In genomic region chr9:124285903-124286291, GRCh38 we compare ENCODE assay signal across 1 cellular context.
TF ChIP-seq lines count a peak whose summit lies in the region.

No MANE protein-coding gene starts in this region.

TF ChIP-seq in GM12878, 131 proteins besides CTCF, POLR2A, EP300 and RAD21 (continued from another document):
- TF ChIP-seq, protein P1, sequence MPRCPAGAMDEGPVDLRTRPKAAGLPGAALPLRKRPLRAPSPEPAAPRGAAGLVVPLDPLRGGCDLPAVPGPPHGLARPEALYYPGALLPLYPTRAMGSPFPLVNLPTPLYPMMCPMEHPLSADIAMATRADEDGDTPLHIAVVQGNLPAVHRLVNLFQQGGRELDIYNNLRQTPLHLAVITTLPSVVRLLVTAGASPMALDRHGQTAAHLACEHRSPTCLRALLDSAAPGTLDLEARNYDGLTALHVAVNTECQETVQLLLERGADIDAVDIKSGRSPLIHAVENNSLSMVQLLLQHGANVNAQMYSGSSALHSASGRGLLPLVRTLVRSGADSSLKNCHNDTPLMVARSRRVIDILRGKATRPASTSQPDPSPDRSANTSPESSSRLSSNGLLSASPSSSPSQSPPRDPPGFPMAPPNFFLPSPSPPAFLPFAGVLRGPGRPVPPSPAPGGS (IDR thresholded peaks at IDR 0.05; ENCODE audit: borderline replicate concordance, insufficient read depth, low read depth, low read length, poor library complexity, severe bottlenecking) = peak; percentile 14
- no peak for TF ChIP-seq HCFC1 (IDR thresholded peaks at IDR 0.05; ENCODE audit: low read length)
- TF ChIP-seq RELB (IDR thresholded peaks at IDR 0.05; ENCODE audit: low read depth) = peak; percentile 89; the same call in 1 of the 2 replicates
- no peak for TF ChIP-seq ATF3 (IDR thresholded peaks at IDR 0.05; ENCODE audit: borderline replicate concordance, extremely low read depth, low read depth, low read length)
- 0 out of 2 replicates have a peak, but pooled peaks have one; percentile 50 for TF ChIP-seq MXI1 (IDR thresholded peaks at IDR 0.05; ENCODE audit: low read depth, low read length)
- peak; percentile 68; the same call in 1 of the 2 replicates for TF ChIP-seq MTA2 (IDR thresholded peaks at IDR 0.05; ENCODE audit: low read depth)
- peak; percentile 81 for TF ChIP-seq TCF12 (IDR thresholded peaks at IDR 0.05; ENCODE audit: low read depth, low read length)
- TF ChIP-seq HDAC6 (IDR thresholded peaks at IDR 0.05; ENCODE audit: unreplicated experiment) = no peak
- no peak for TF ChIP-seq FOS (IDR thresholded peaks at IDR 0.05; ENCODE audit: borderline replicate concordance, extremely low read depth, insufficient read length)
- TF ChIP-seq SPI1 (IDR thresholded peaks at IDR 0.05; ENCODE audit: borderline replicate concordance, insufficient read depth, low read depth, low read length) = peak; percentile 21; the same call in 1 of the 2 replicates
- peak; percentile 15; the same call in 1 of the 2 replicates for TF ChIP-seq ZNF384 (IDR thresholded peaks at IDR 0.05; ENCODE audit: borderline replicate concordance, low read depth, low read length)
- TF ChIP-seq ZNF217 (IDR thresholded peaks at IDR 0.05) = peak; percentile 90
- TF ChIP-seq POLR2AphosphoS5 (IDR thresholded peaks at IDR 0.05; ENCODE audit: low read length) = peak; percentile 63; the same call in 1 of the 2 replicates
- TF ChIP-seq ZNF24 (IDR thresholded peaks at IDR 0.05) = 0 out of 2 replicates have a peak, but pooled peaks have one; percentile 28
- no peak for TF ChIP-seq NR2C1 (IDR thresholded peaks at IDR 0.05)
- TF ChIP-seq TAF1 (IDR thresholded peaks at IDR 0.05; ENCODE audit: borderline replicate concordance, low read depth, low read length) = 0 out of 2 replicates have a peak, but pooled peaks have one; percentile 8
- TF ChIP-seq RELA (IDR thresholded peaks at IDR 0.05; ENCODE audit: borderline replicate concordance, partially characterized antibody) = no peak
- TF ChIP-seq ZZZ3 (IDR thresholded peaks at IDR 0.05; ENCODE audit: control insufficient read depth, insufficient read length, low read depth) = no peak
- TF ChIP-seq CEBPB (IDR thresholded peaks at IDR 0.05; ENCODE audit: borderline replicate concordance in 1 of 2, low read depth in 2 of 2, low read length in 2 of 2) = no peak
- peak; percentile 7 for TF ChIP-seq USF1 (IDR thresholded peaks at IDR 0.05; ENCODE audit: borderline replicate concordance, extremely low read length, insufficient read depth, low read depth, low read length)
- peak; percentile 29 for TF ChIP-seq CUX1 (IDR thresholded peaks at IDR 0.05; ENCODE audit: insufficient replicate concordance, low read depth, low read length)
- TF ChIP-seq, protein P2, sequence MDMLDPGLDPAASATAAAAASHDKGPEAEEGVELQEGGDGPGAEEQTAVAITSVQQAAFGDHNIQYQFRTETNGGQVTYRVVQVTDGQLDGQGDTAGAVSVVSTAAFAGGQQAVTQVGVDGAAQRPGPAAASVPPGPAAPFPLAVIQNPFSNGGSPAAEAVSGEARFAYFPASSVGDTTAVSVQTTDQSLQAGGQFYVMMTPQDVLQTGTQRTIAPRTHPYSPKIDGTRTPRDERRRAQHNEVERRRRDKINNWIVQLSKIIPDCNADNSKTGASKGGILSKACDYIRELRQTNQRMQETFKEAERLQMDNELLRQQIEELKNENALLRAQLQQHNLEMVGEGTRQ (IDR thresholded peaks at IDR 0.05; ENCODE audit: borderline replicate concordance, low read depth, low read length) = no peak; the same call in 1 of the 2 replicates
- TF ChIP-seq, protein P3, sequence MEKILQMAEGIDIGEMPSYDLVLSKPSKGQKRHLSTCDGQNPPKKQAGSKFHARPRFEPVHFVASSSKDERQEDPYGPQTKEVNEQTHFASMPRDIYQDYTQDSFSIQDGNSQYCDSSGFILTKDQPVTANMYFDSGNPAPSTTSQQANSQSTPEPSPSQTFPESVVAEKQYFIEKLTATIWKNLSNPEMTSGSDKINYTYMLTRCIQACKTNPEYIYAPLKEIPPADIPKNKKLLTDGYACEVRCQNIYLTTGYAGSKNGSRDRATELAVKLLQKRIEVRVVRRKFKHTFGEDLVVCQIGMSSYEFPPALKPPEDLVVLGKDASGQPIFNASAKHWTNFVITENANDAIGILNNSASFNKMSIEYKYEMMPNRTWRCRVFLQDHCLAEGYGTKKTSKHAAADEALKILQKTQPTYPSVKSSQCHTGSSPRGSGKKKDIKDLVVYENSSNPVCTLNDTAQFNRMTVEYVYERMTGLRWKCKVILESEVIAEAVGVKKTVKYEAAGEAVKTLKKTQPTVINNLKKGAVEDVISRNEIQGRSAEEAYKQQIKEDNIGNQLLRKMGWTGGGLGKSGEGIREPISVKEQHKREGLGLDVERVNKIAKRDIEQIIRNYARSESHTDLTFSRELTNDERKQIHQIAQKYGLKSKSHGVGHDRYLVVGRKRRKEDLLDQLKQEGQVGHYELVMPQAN (conservative IDR thresholded peaks at IDR 0.05) = no peak; the same call in 1 of the 2 replicates
- peak; percentile 67 for TF ChIP-seq RAD51 (IDR thresholded peaks at IDR 0.05)
- peak; percentile 37; the same call in 1 of the 2 replicates for TF ChIP-seq YY1 (IDR thresholded peaks at IDR 0.05; ENCODE audit: low read depth, low read length)
- no peak for TF ChIP-seq RFX5 (IDR thresholded peaks at IDR 0.05; ENCODE audit: low read depth, low read length)
- peak; percentile 46; the same call in 1 of the 2 replicates for TF ChIP-seq CREM (IDR thresholded peaks at IDR 0.05; ENCODE audit: low read depth)
- TF ChIP-seq BCL11A (IDR thresholded peaks at IDR 0.05; ENCODE audit: low read depth, low read length) = peak; percentile 90
- TF ChIP-seq NR2C2 (IDR thresholded peaks at IDR 0.05; ENCODE audit: borderline replicate concordance, control insufficient read depth, insufficient read length, low read depth) = no peak
- TF ChIP-seq ZBTB4 (CRISPR knock-in tag; IDR thresholded peaks at IDR 0.05) = no peak
- TF ChIP-seq SMARCA5 (IDR thresholded peaks at IDR 0.05) = peak; percentile 99
- peak; percentile 69 for TF ChIP-seq SP1 (IDR thresholded peaks at IDR 0.05; ENCODE audit: low read depth, low read length)
- 0 out of 2 replicates have a peak, but pooled peaks have one; percentile 13 for TF ChIP-seq MYB (IDR thresholded peaks at IDR 0.05; ENCODE audit: borderline replicate concordance, low read depth, low read length)
- TF ChIP-seq MEF2A (IDR thresholded peaks at IDR 0.05; ENCODE audit: insufficient read depth, low read depth, low read length) = peak; percentile 80
- peak in 1 of 2 experiments; percentile 93; a peak in 2 of 3 replicates for TF ChIP-seq EGR1 (IDR thresholded peaks at IDR 0.05; ENCODE audit: borderline replicate concordance in 1 of 2, low read depth in 2 of 2, low read length in 2 of 2)
- TF ChIP-seq PML (IDR thresholded peaks at IDR 0.05; ENCODE audit: low read length) = no peak
- no peak for TF ChIP-seq KLF5 (IDR thresholded peaks at IDR 0.05; ENCODE audit: partially characterized antibody)
- TF ChIP-seq SUZ12 (IDR thresholded peaks at IDR 0.05; ENCODE audit: unreplicated experiment) = no peak
- no peak for TF ChIP-seq POLR2AphosphoS2 (IDR thresholded peaks at IDR 0.05; ENCODE audit: low read depth, low read length)
- TF ChIP-seq BACH1 (IDR thresholded peaks at IDR 0.05; ENCODE audit: borderline replicate concordance) = 0 out of 2 replicates have a peak, but pooled peaks have one; percentile 26
- peak; percentile 68; the same call in 1 of the 2 replicates for TF ChIP-seq NBN (IDR thresholded peaks at IDR 0.05)
- TF ChIP-seq SKIL (IDR thresholded peaks at IDR 0.05; ENCODE audit: low read depth, poor library complexity, severe bottlenecking) = peak; percentile 93
- TF ChIP-seq ZBED1 (IDR thresholded peaks at IDR 0.05; ENCODE audit: borderline replicate concordance) = peak; percentile 75; the same call in 1 of the 2 replicates
TF ChIP-seq in GM12878: peak in this region for 40.
